ENCODE assay signal across 10 cellular contexts in the genomic region with DNA sequence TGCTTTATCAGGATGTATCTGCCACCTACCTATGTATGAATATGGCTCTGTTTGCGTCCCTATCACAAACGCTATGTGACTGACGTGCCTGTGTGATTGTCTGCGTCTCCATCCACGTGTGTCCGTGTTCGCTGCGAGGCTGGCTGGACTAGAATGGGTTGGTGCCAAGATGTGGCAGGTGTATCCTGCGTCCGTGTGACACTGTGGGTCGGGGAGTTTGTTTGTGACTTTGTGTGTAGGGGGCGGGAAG. TPM values are rescaled to one million over a fixed set of nuclear protein-coding genes. Genes with fewer than 3 reads are reported as not detected.
A peak's percentile ranks its signal among the peaks of the same experiment; 100 is the strongest.
DNase-seq lines count a peak whose midpoint lies in the region; ATAC-seq, FAIRE-seq and TF ChIP-seq lines count a peak whose summit lies in the region.
"Had no signal": no experiment of that assay in that cellular context is flagged by ENCODE, and none has a peak within 500 bp of the region (broad histone marks: within the 10 kb centered on the region; RNA-seq: fewer than 3 reads in every experiment).

No MANE protein-coding gene starts in this region.

- no peaks in the 10 kb centered on the region for H3K9me3 ChIP-seq in keratinocyte (ENCODE audit: control insufficient read depth, low read depth, low read length)
- no peaks in the 10 kb centered on the region for H3K9me3 ChIP-seq in thymus (ENCODE audit: control insufficient read depth)

- no peaks in the 10 kb centered on the region for H3K27me3 ChIP-seq in keratinocyte (ENCODE audit: control insufficient read depth, extremely low read depth, insufficient read depth, low read length)
- no peaks in the 10 kb centered on the region for H3K27me3 ChIP-seq in thymus (ENCODE audit: control insufficient read depth, insufficient read depth)

- no peak for TF ChIP-seq CTCF in keratinocyte (optimal IDR thresholded peaks at IDR 0.05 in 1 of 3, IDR thresholded peaks at IDR 0.05 in 1 of 3, conservative IDR thresholded peaks at IDR 0.05 in 1 of 3; ENCODE audit: extremely low read depth in 1 of 3, insufficient read depth in 2 of 3, low read length in 3 of 3)

- dilution Hi-C loops in keratinocyte (cut with MboI; ENCODE audit: extremely low pct_ligation_motif_present, low sequenced_read_pairs), result no loop called here

- H3K36me3 Mint-ChIP-seq in activated CD8-positive, alpha-beta memory T cell treated with anti-CD3 and anti-CD28 coated beads, Interleukin-2, amount 10 ng/mL, durations not matched to agents 7 days and 5 days, result no peaks in the 10 kb centered on the region
- H3K36me3 Mint-ChIP-seq in activated naive CD8-positive, alpha-beta T cell treated with anti-CD3 and anti-CD28 coated beads for 36 hours, result no peaks in the 10 kb centered on the region

- H3K4me3 Mint-ChIP-seq in activated CD8-positive, alpha-beta memory T cell treated with anti-CD3 and anti-CD28 coated beads, Interleukin-2, amount 10 ng/mL, durations not matched to agents 7 days and 5 days, result peak overlapping the region; percentile 78
- peak overlapping the region; percentile 80 for H3K4me3 Mint-ChIP-seq in activated naive CD8-positive, alpha-beta T cell treated with anti-CD3 and anti-CD28 coated beads for 36 hours

- CTCF ChIA-PET in activated CD8-positive, alpha-beta memory T cell treated with anti-CD3 and anti-CD28 coated beads, Interleukin-2, amount 10 ng/mL, durations not matched to agents 7 days and 5 days (lab: Charles Lee), result interaction anchor here (0.6 to 30.0 kb wide), 6 partner anchors 9 to 183 kb away, joined by 3 to 1017 read pairs (median 4); a partner anchor contains a TSS

- DNase-seq in activated CD8-positive, alpha-beta memory T cell treated with anti-CD3 and anti-CD28 coated beads, Interleukin-2, amount 10 ng/mL, durations not matched to agents 7 days and 5 days, result no peak
- DNase-seq in activated CD8-positive, alpha-beta memory T cell treated with anti-CD3 and anti-CD28 coated beads, Interleukin-2, amount 50 U/mL, for 48 hours, result no peak
- DNase-seq in activated naive CD8-positive, alpha-beta T cell treated with anti-CD3 and anti-CD28 coated beads for 36 hours, result no peak
- no peak for DNase-seq in keratinocyte (ENCODE audit: low read depth, low spot score)
- DNase-seq in MV-4-11 (lab: John Stamatoyannopoulos, UW), result no peak

- no peaks in the 10 kb centered on the region for H3K36me3 ChIP-seq in keratinocyte (ENCODE audit: control insufficient read depth in 2 of 2, extremely low read depth in 1 of 2, insufficient read depth in 2 of 2, low read length in 2 of 2)
- no peaks in the 10 kb centered on the region for H3K36me3 ChIP-seq in thymus (ENCODE audit: control insufficient read depth, insufficient read depth)

- H2AFZ ChIP-seq in keratinocyte (ENCODE audit: control insufficient read depth, low read length), result peak overlapping the region; percentile 60

- H3K79me2 ChIP-seq in keratinocyte (ENCODE audit: control insufficient read depth, insufficient read depth, low read length), result no peaks in the 10 kb centered on the region

- no peak overlapping the region for H3K27ac Mint-ChIP-seq in activated CD8-positive, alpha-beta memory T cell treated with anti-CD3 and anti-CD28 coated beads, Interleukin-2, amount 10 ng/mL, durations not matched to agents 7 days and 5 days
- H3K27ac Mint-ChIP-seq in activated naive CD8-positive, alpha-beta T cell treated with anti-CD3 and anti-CD28 coated beads for 36 hours, result peak overlapping the region; percentile 96

- H3K27ac ChIP-seq in keratinocyte (ENCODE audit: control insufficient read depth, insufficient read depth, low read length), result peak overlapping the region; percentile 81
- peak overlapping the region; percentile 96 for H3K27ac ChIP-seq in thymus (ENCODE audit: low read depth)

- no peaks in the 10 kb centered on the region for H4K20me1 ChIP-seq in keratinocyte (ENCODE audit: control insufficient read depth, extremely low read depth, insufficient read depth, low read length)

- H3K4me2 ChIP-seq in keratinocyte (ENCODE audit: control insufficient read depth, extremely low read depth, insufficient read depth, low read depth, low read length), result peak overlapping the region; percentile 88

- H3K9me1 ChIP-seq in keratinocyte (ENCODE audit: control insufficient read depth, extremely low read depth, insufficient read depth, low read length), result no peaks in the 10 kb centered on the region

- no peak for FAIRE-seq in keratinocyte (lab: Jason Lieb, UNC)
- FAIRE-seq: TTC549 had no signal

- H3K4me3 ChIP-seq in keratinocyte (ENCODE audit: control insufficient read depth in 2 of 3, extremely low read depth in 1 of 3, insufficient read depth in 2 of 3, low read depth in 1 of 3, low read length in 3 of 3) (peak overlapping the region; percentile 34 to 49 (median 40)), thymus (ENCODE audit: low read length) (peak overlapping the region; percentile 57)

- peak; percentile 9 for ATAC-seq in activated CD8-positive, alpha-beta memory T cell treated with anti-CD3 and anti-CD28 coated beads, Interleukin-2, amount 10 ng/mL, durations not matched to agents 7 days and 5 days
- ATAC-seq in GM21825 (IDR thresholded peaks at IDR 0.05; ENCODE audit: unreplicated experiment) (no peak), HG03439 (IDR thresholded peaks at IDR 0.05; ENCODE audit: unreplicated experiment) (no peak)

- H3K4me1 Mint-ChIP-seq in activated CD8-positive, alpha-beta memory T cell treated with anti-CD3 and anti-CD28 coated beads, Interleukin-2, amount 10 ng/mL, durations not matched to agents 7 days and 5 days, result peaks cover 39% of the 10 kb centered on the region
- H3K4me1 Mint-ChIP-seq in activated naive CD8-positive, alpha-beta T cell treated with anti-CD3 and anti-CD28 coated beads for 36 hours, result peaks cover 27% of the 10 kb centered on the region

- peak overlapping the region; percentile 73 for H3K9ac ChIP-seq in keratinocyte (ENCODE audit: control insufficient read depth, extremely low read depth, insufficient read depth, low read length)

- no peaks in the 10 kb centered on the region for H3K9me3 Mint-ChIP-seq in activated CD8-positive, alpha-beta memory T cell treated with anti-CD3 and anti-CD28 coated beads, Interleukin-2, amount 10 ng/mL, durations not matched to agents 7 days and 5 days (ENCODE audit: low read depth)
- no peaks in the 10 kb centered on the region for H3K9me3 Mint-ChIP-seq in activated naive CD8-positive, alpha-beta T cell treated with anti-CD3 and anti-CD28 coated beads for 36 hours

- 1% methylated on average over 12 of the region's 12 CpGs for WGBS in thymus

- H3K27me3 Mint-ChIP-seq in activated CD8-positive, alpha-beta memory T cell treated with anti-CD3 and anti-CD28 coated beads, Interleukin-2, amount 10 ng/mL, durations not matched to agents 7 days and 5 days, result no peaks in the 10 kb centered on the region
- no peaks in the 10 kb centered on the region for H3K27me3 Mint-ChIP-seq in activated naive CD8-positive, alpha-beta T cell treated with anti-CD3 and anti-CD28 coated beads for 36 hours

- H3K4me1 ChIP-seq in keratinocyte (ENCODE audit: control insufficient read depth, extremely low read depth, insufficient read depth, low read length) (peaks cover 71% of the 10 kb centered on the region), thymus (ENCODE audit: control insufficient read depth, insufficient read depth, low read length) (peaks cover 29% of the 10 kb centered on the region)

RNA-seq across cellular contexts. Expression of a gene that starts 6.7 kb away (rescaled TPM):
- 10 to 100 TPM; 16.6 to 18.2 TPM for total RNA-seq in activated CD8-positive, alpha-beta memory T cell treated with anti-CD3 and anti-CD28 coated beads, Interleukin-2, amount 10 ng/mL, durations not matched to agents 7 days and 5 days
- 10 to 100 TPM; 13.0 to 13.8 TPM for total RNA-seq in activated naive CD8-positive, alpha-beta T cell treated with anti-CD3 and anti-CD28 coated beads for 36 hours
- polyA plus RNA-seq in keratinocyte (19.0 to 27.4 TPM (median 21.9 TPM) in 3 replicates), thymus (36.4 TPM)
- 61.4 TPM for polyA plus RNA-seq in keratinocyte (2011; ENCODE audit: low read depth)
- 8.9 and 15.2 TPM in 2 replicates for polyA plus RNA-seq in keratinocyte (2011; cell fraction: cytosol; rRNA removed)
- polyA plus RNA-seq in keratinocyte (2011; cell fraction: nucleus; rRNA removed), result 98.6 and 127 TPM in 2 replicates
- 31.3 and 34.6 TPM in 2 replicates for polyA plus RNA-seq in keratinocyte (2012; ENCODE audit: low replicate concordance)
- polyA minus RNA-seq in keratinocyte, result 13.1 to 23.2 TPM (median 16.5 TPM) in 3 replicates
- 9.2 TPM for polyA minus RNA-seq in keratinocyte (2011; cell fraction: cytosol; rRNA and poly(A)+ RNA removed)
- polyA minus RNA-seq in keratinocyte (2011; cell fraction: nucleus; rRNA and poly(A)+ RNA removed), result 14.9 and 26.8 TPM in 2 replicates

RNA-seq across cellular contexts. Expression of a gene that starts 9.2 kb away (rescaled TPM):
- 100 to 1,000 TPM; 142 to 191 TPM for total RNA-seq in activated CD8-positive, alpha-beta memory T cell treated with anti-CD3 and anti-CD28 coated beads, Interleukin-2, amount 10 ng/mL, durations not matched to agents 7 days and 5 days
- total RNA-seq in activated naive CD8-positive, alpha-beta T cell treated with anti-CD3 and anti-CD28 coated beads for 36 hours, result 100 to 1,000 TPM; 171 to 175 TPM
- polyA plus RNA-seq in keratinocyte (34.9 to 85.1 TPM (median 40.8 TPM) in 3 replicates), thymus (139 TPM)
- polyA plus RNA-seq in keratinocyte (2011; ENCODE audit: low read depth), result 87.3 TPM
- polyA plus RNA-seq in keratinocyte (2011; cell fraction: cytosol; rRNA removed), result 13.1 and 47.4 TPM in 2 replicates
- 62.8 and 88.1 TPM in 2 replicates for polyA plus RNA-seq in keratinocyte (2011; cell fraction: nucleus; rRNA removed)
- 52.4 and 163 TPM in 2 replicates for polyA plus RNA-seq in keratinocyte (2012; ENCODE audit: low replicate concordance)
- polyA minus RNA-seq in keratinocyte, result 11.0 to 22.5 TPM (median 12.4 TPM) in 3 replicates
- 133 TPM for polyA minus RNA-seq in keratinocyte (2011; cell fraction: cytosol; rRNA and poly(A)+ RNA removed)
- 57.9 and 81.1 TPM in 2 replicates for polyA minus RNA-seq in keratinocyte (2011; cell fraction: nucleus; rRNA and poly(A)+ RNA removed)

RNA-seq across cellular contexts. Expression of a gene that starts 19.5 kb away (rescaled TPM):
- total RNA-seq in activated CD8-positive, alpha-beta memory T cell treated with anti-CD3 and anti-CD28 coated beads, Interleukin-2, amount 10 ng/mL, durations not matched to agents 7 days and 5 days, result 100 to 1,000 TPM; 168 to 218 TPM
- 100 to 1,000 TPM; 238 to 241 TPM for total RNA-seq in activated naive CD8-positive, alpha-beta T cell treated with anti-CD3 and anti-CD28 coated beads for 36 hours
- polyA plus RNA-seq in keratinocyte (119 to 301 TPM (median 154 TPM) in 3 replicates), thymus (113 TPM)
- 34.9 TPM for polyA plus RNA-seq in keratinocyte (2011; ENCODE audit: low read depth)
- 183 and 286 TPM in 2 replicates for polyA plus RNA-seq in keratinocyte (2011; cell fraction: cytosol; rRNA removed)
- polyA plus RNA-seq in keratinocyte (2011; cell fraction: nucleus; rRNA removed), result 144 and 162 TPM in 2 replicates
- 185 and 240 TPM in 2 replicates for polyA plus RNA-seq in keratinocyte (2012; ENCODE audit: low replicate concordance)
- 153 to 398 TPM (median 161 TPM) in 3 replicates for polyA minus RNA-seq in keratinocyte
- 196 TPM for polyA minus RNA-seq in keratinocyte (2011; cell fraction: cytosol; rRNA and poly(A)+ RNA removed)
- polyA minus RNA-seq in keratinocyte (2011; cell fraction: nucleus; rRNA and poly(A)+ RNA removed), result 47.3 and 53.6 TPM in 2 replicates

RNA-seq across cellular contexts. Expression of a gene that starts 19.8 kb away (rescaled TPM):
- 10 to 100 TPM; 27.9 to 29.8 TPM for total RNA-seq in activated CD8-positive, alpha-beta memory T cell treated with anti-CD3 and anti-CD28 coated beads, Interleukin-2, amount 10 ng/mL, durations not matched to agents 7 days and 5 days
- 10 to 100 TPM; 25.3 to 30.5 TPM for total RNA-seq in activated naive CD8-positive, alpha-beta T cell treated with anti-CD3 and anti-CD28 coated beads for 36 hours
- polyA plus RNA-seq in keratinocyte, result 0.41 to 6.6 TPM (median 2.9 TPM) in 3 replicates
- not detected for polyA plus RNA-seq in keratinocyte (2011; ENCODE audit: low read depth)
- polyA plus RNA-seq in keratinocyte (2011; cell fraction: cytosol; rRNA removed), result 2.9 and 4.9 TPM in 2 replicates
- 1.3 and 2.0 TPM in 2 replicates for polyA plus RNA-seq in keratinocyte (2011; cell fraction: nucleus; rRNA removed)
- polyA plus RNA-seq in keratinocyte (2012; ENCODE audit: low replicate concordance), result 2.6 and 8.7 TPM in 2 replicates
- polyA minus RNA-seq in keratinocyte, result 2.4 to 10.5 TPM (median 4.4 TPM) in 3 replicates
- not detected for polyA minus RNA-seq in keratinocyte (2011; cell fraction: cytosol; rRNA and poly(A)+ RNA removed)
- polyA minus RNA-seq in keratinocyte (2011; cell fraction: nucleus; rRNA and poly(A)+ RNA removed), result not detected in 2 replicates
- 4.1 TPM for polyA plus RNA-seq in thymus
- total RNA-seq: Daoy had no signal

RNA-seq across cellular contexts. Expression of a gene that starts 24.3 kb away (rescaled TPM):
- 10 to 100 TPM; 53.4 to 58.8 TPM for total RNA-seq in activated CD8-positive, alpha-beta memory T cell treated with anti-CD3 and anti-CD28 coated beads, Interleukin-2, amount 10 ng/mL, durations not matched to agents 7 days and 5 days
- total RNA-seq in activated naive CD8-positive, alpha-beta T cell treated with anti-CD3 and anti-CD28 coated beads for 36 hours, result 10 to 100 TPM; 46.1 to 55.5 TPM
- 12.7 to 32.5 TPM (median 19.7 TPM) in 3 replicates for polyA plus RNA-seq in keratinocyte
- polyA plus RNA-seq in keratinocyte (2011; ENCODE audit: low read depth), result 7.9 TPM
- polyA plus RNA-seq in keratinocyte (2011; cell fraction: cytosol; rRNA removed), result 6.9 and 11.9 TPM in 2 replicates
- polyA plus RNA-seq in keratinocyte (2011; cell fraction: nucleus; rRNA removed), result 9.2 and 9.7 TPM in 2 replicates
- polyA plus RNA-seq in keratinocyte (2012; ENCODE audit: low replicate concordance), result 5.0 and 21.3 TPM in 2 replicates
- 12.2 to 23.4 TPM (median 19.4 TPM) in 3 replicates for polyA minus RNA-seq in keratinocyte
- polyA minus RNA-seq in keratinocyte (2011; cell fraction: cytosol; rRNA and poly(A)+ RNA removed), result 43.7 TPM
- polyA minus RNA-seq in keratinocyte (2011; cell fraction: nucleus; rRNA and poly(A)+ RNA removed), result 3.6 and 5.5 TPM in 2 replicates
- 8.4 TPM for polyA plus RNA-seq in thymus
